22 cellular contexts compared by ENCODE assay signal in genomic region chr2:190655113-190655512, GRCh38. TPM values are rescaled to one million over a fixed set of nuclear protein-coding genes. Genes with fewer than 3 reads are reported as not detected.
A peak's percentile ranks its signal among the peaks of the same experiment; 100 is the strongest.
DNase-seq lines count a peak whose midpoint lies in the region; ATAC-seq, FAIRE-seq and TF ChIP-seq lines count a peak whose summit lies in the region.
"Had no signal": no experiment of that assay in that cellular context is flagged by ENCODE, and none has a peak within 500 bp of the region (broad histone marks: within the 10 kb centered on the region; RNA-seq: fewer than 3 reads in every experiment).

No MANE protein-coding gene starts in this region.

- ATAC-seq in right lobe of liver (peak; percentile 38 to 74 (median 58)), HepG2 (no peak), GM21423 (IDR thresholded peaks at IDR 0.05; ENCODE audit: unreplicated experiment) (no peak)
- ATAC-seq: activated CD4-positive, CD25-positive, alpha-beta regulatory T cell treated with anti-CD3 and anti-CD28 coated beads, Interleukin-2, amount 50 U/mL, for 24 hours had no signal

- H2AFZ ChIP-seq in HepG2 (ENCODE audit: low read length) = no peak overlapping the region

- TF ChIP-seq POLR2A in right lobe of liver (IDR thresholded peaks at IDR 0.05) (no peak), HepG2 (IDR thresholded peaks at IDR 0.05; ENCODE audit: insufficient read depth in 1 of 2, low read depth in 2 of 2, low read length in 2 of 2) (no peak)

- no peaks in the 10 kb centered on the region for H3K9me3 ChIP-seq in right lobe of liver
- H3K9me3 ChIP-seq in HepG2 (ENCODE audit: low read length) = no peaks in the 10 kb centered on the region

- H3K4me1 ChIP-seq in right lobe of liver (peaks cover 0 to 33% (median 6%) of the 10 kb centered on the region in 4 donors), HepG2 (ENCODE audit: insufficient read depth, low read length) (peaks cover 24% of the 10 kb centered on the region)

- CTCF ChIA-PET in HepG2 (lab: Yijun Ruan, JAX; ENCODE audit: low intra/inter-chr PET ratio, low total read pairs) = no interaction called here

- intact Hi-C loops in right lobe of liver (cut with DNase I) (no loop called here), HepG2 (cut with micrococcal nuclease; ENCODE audit: unreplicated experiment) (no loop called here)

- no peaks in the 10 kb centered on the region for H4K20me1 ChIP-seq in HepG2 (ENCODE audit: insufficient read depth, low read length)

- TF ChIP-seq RAD21 in HepG2 (CRISPR knock-in tag; IDR thresholded peaks at IDR 0.05) = no peak

- no peak for TF ChIP-seq CTCF in right lobe of liver (IDR thresholded peaks at IDR 0.05)
- TF ChIP-seq CTCF in HepG2 (CRISPR knock-in tag; IDR thresholded peaks at IDR 0.05) = no peak
- no peak for TF ChIP-seq CTCF in fibroblast of mammary gland (conservative IDR thresholded peaks at IDR 0.05; ENCODE audit: control insufficient read depth, insufficient read depth, low read depth, low read length)

- H3K27me3 ChIP-seq in right lobe of liver = no peaks in the 10 kb centered on the region
- no peaks in the 10 kb centered on the region for H3K27me3 ChIP-seq in HepG2 (ENCODE audit: control insufficient read depth in 1 of 2, insufficient read depth in 2 of 2, low read length in 2 of 2)

- H3K4me3 ChIP-seq in right lobe of liver = no peak overlapping the region
- no peak overlapping the region for H3K4me3 ChIP-seq in HepG2 (replicated peaks in 1 of 3; ENCODE audit: insufficient read depth in 1 of 3, low read depth in 2 of 3, low read length in 3 of 3)
- H3K4me3 ChIP-seq in fibroblast of mammary gland (ENCODE audit: control insufficient read depth, low read depth, low read length) = no peak overlapping the region

- FAIRE-seq in HepG2 (lab: Jason Lieb, UNC) = no peak
- FAIRE-seq: colon, G401.6, GM12891 had no signal

- no peak overlapping the region for H3K27ac ChIP-seq in right lobe of liver
- H3K27ac ChIP-seq in HepG2 (ENCODE audit: extremely low read length, insufficient read depth, low read length) = no peak overlapping the region
- H3K27ac ChIP-seq: epithelial cell of prostate, HL-60 had no signal

- H3K36me3 ChIP-seq in right lobe of liver (no peaks in the 10 kb centered on the region), HepG2 (replicated peaks in 1 of 2; ENCODE audit: control insufficient read depth in 1 of 2, insufficient read depth in 2 of 2, low read length in 2 of 2) (peaks cover 0 to 9% of the 10 kb centered on the region in 2 experiments; a peak in 3 of 5 replicates)

- POLR2A ChIA-PET in HepG2 (lab: Yijun Ruan, JAX) = no interaction called here

- BruUV-seq in HepG2 (replicated peaks; lab: Mats Ljungman, UMichigan) = no TSS peak

- in situ Hi-C loops in HepG2 (cut with HindIII; ENCODE audit: extremely low pct_ligation_motif_present, low pct_unique_long_range_greater_than_20kb) = no loop called here

- DNase-seq in right lobe of liver (no peak), HepG2 (ENCODE audit: low spot score) (no peak), NCI-H2227 treated with DMSO at 0.1 percent for 48 hours (lab: John Stamatoyannopoulos, UW) (peak; percentile 54), fibroblast of mammary gland (ENCODE audit: low read depth) (peak; percentile 28), OCI-M2 (lab: John Stamatoyannopoulos, UW; ENCODE audit: unreplicated experiment) (no peak), AG08395 (ENCODE audit: low spot score) (no peak), SKM-1 (lab: John Stamatoyannopoulos, UW; ENCODE audit: unreplicated experiment) (no peak)
- DNase-seq: ACHN; activated effector memory CD4-positive, alpha-beta T cell treated with Interleukin-2 at 50 U/mL for 16 hours; amygdala; CD4-positive, alpha-beta memory T cell; glutamatergic neuron; KBM-7; nephron progenitor cell; stimulated activated naive CD4-positive, alpha-beta T cell treated with Interleukin-2 at 50 U/mL for 16 hours had no signal

- TF ChIP-seq EP300 in HepG2 (IDR thresholded peaks at IDR 0.05; ENCODE audit: low read depth in 2 of 2, low read length in 2 of 2) (no peak), HepG2 (CRISPR knock-in tag; IDR thresholded peaks at IDR 0.05; ENCODE audit: borderline replicate concordance) (no peak)

- 30% methylated on average over 1 of the region's 1 CpG for WGBS in right lobe of liver (ENCODE audit: insufficient coverage, low coverage, low lambda C conversion rate, missing lambda C conversion rate)
- whole genome bisulfite sequencing in HepG2 (ENCODE audit: low lambda C conversion rate) = 92% methylated on average over 1 of the region's 1 CpG

- H3K9ac ChIP-seq in HepG2 (ENCODE audit: insufficient read depth, low read depth, low read length) = no peak overlapping the region

- H3K79me2 ChIP-seq in HepG2 (ENCODE audit: insufficient read depth, low read length) = peaks cover 80% of the 10 kb centered on the region

- no peak overlapping the region for H3K4me2 ChIP-seq in HepG2 (ENCODE audit: low read depth, low read length)

TF ChIP-seq in HepG2, 621 proteins besides CTCF, POLR2A, EP300 and RAD21 (continues in another document):
- TF ChIP-seq NAIF1 (CRISPR knock-in tag; IDR thresholded peaks at IDR 0.05; ENCODE audit: borderline replicate concordance) = no peak
- TF ChIP-seq NR2F1 (CRISPR knock-in tag; IDR thresholded peaks at IDR 0.05) = no peak
- no peak for TF ChIP-seq KDM6A (CRISPR knock-in tag; IDR thresholded peaks at IDR 0.05; ENCODE audit: low read depth)
- TF ChIP-seq MEIS1 (CRISPR knock-in tag; IDR thresholded peaks at IDR 0.05; ENCODE audit: borderline replicate concordance) = no peak
- no peak for TF ChIP-seq SPEN (CRISPR knock-in tag; IDR thresholded peaks at IDR 0.05; ENCODE audit: low read depth)
- no peak for TF ChIP-seq RBAK (CRISPR knock-in tag; IDR thresholded peaks at IDR 0.05)
- TF ChIP-seq, protein P1, sequence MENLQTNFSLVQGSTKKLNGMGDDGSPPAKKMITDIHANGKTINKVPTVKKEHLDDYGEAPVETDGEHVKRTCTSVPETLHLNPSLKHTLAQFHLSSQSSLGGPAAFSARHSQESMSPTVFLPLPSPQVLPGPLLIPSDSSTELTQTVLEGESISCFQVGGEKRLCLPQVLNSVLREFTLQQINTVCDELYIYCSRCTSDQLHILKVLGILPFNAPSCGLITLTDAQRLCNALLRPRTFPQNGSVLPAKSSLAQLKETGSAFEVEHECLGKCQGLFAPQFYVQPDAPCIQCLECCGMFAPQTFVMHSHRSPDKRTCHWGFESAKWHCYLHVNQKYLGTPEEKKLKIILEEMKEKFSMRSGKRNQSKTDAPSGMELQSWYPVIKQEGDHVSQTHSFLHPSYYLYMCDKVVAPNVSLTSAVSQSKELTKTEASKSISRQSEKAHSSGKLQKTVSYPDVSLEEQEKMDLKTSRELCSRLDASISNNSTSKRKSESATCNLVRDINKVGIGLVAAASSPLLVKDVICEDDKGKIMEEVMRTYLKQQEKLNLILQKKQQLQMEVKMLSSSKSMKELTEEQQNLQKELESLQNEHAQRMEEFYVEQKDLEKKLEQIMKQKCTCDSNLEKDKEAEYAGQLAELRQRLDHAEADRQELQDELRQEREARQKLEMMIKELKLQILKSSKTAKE (CRISPR knock-in tag; IDR thresholded peaks at IDR 0.05; ENCODE audit: borderline replicate concordance) = no peak

RNA-seq across cellular contexts. Expression of gene NAB1, which starts 6.2 kb away (rescaled TPM):
- total RNA-seq in right lobe of liver (10 to 100 TPM; 22.0 to 29.9 (median 23.8) TPM), HepG2 (2016; rRNA removed; fragmentation: Illumina TruSeq; extraction: Trizol) (46.0 and 51.2 TPM in 2 replicates)
- 139 and 176 TPM in 2 replicates for total RNA-seq in HepG2 (2016; cell fraction: cytosol; rRNA removed; fragmentation: Illumina TruSeq; extraction: Trizol; ENCODE audit: low read depth)
- 49.6 and 52.0 TPM in 2 replicates for total RNA-seq in HepG2 (2016; cell fraction: insoluble cytoplasmic fraction; rRNA removed; fragmentation: Illumina TruSeq; extraction: Trizol)
- 123 and 139 TPM in 2 replicates for total RNA-seq in HepG2 (2016; cell fraction: membrane; rRNA removed; fragmentation: Illumina TruSeq; extraction: Trizol)
- total RNA-seq in HepG2 (2016; cell fraction: nucleus; rRNA removed; fragmentation: Illumina TruSeq; extraction: Trizol) = 44.1 and 50.2 TPM in 2 replicates
- polyA plus RNA-seq in HepG2 (2011; rRNA removed) = 19.6 and 24.5 TPM in 2 replicates
- 9.0 and 11.6 TPM in 2 replicates for polyA plus RNA-seq in HepG2 (2011; cell fraction: cytosol; rRNA removed)
- 38.8 and 42.4 TPM in 2 replicates for polyA plus RNA-seq in HepG2 (2011; cell fraction: nucleus; rRNA removed)
- 23.4 and 23.6 TPM in 2 replicates for polyA plus RNA-seq in HepG2 (2012)
- polyA plus RNA-seq in HepG2 (2016; cell fraction: cytosol; fragmentation: Illumina TruSeq; extraction: Trizol; ENCODE audit: low read depth) = 7.2 and 7.4 TPM in 2 replicates
- polyA plus RNA-seq in HepG2 (2016; cell fraction: insoluble cytoplasmic fraction; fragmentation: Illumina TruSeq; extraction: Trizol; ENCODE audit: low read depth) = 43.9 and 45.3 TPM in 2 replicates
- 24.2 and 27.5 TPM in 2 replicates for polyA plus RNA-seq in HepG2 (2016; cell fraction: membrane; fragmentation: Illumina TruSeq; extraction: Trizol; ENCODE audit: low read depth)
- polyA plus RNA-seq in HepG2 (2016; cell fraction: nucleus; fragmentation: Illumina TruSeq; extraction: Trizol; ENCODE audit: insufficient read depth, low read depth) = 72.5 and 83.7 TPM in 2 replicates
- polyA minus RNA-seq in HepG2 (2011; rRNA and poly(A)+ RNA removed; ENCODE audit: low replicate concordance) = 18.6 and 50.1 TPM in 2 replicates
- polyA minus RNA-seq in HepG2 (2011; cell fraction: cytosol; rRNA and poly(A)+ RNA removed) = 28.5 and 29.1 TPM in 2 replicates
- polyA minus RNA-seq in HepG2 (2011; cell fraction: nucleus; rRNA and poly(A)+ RNA removed) = 33.7 and 45.5 TPM in 2 replicates

Comparison
In these comparisons a context has a peak if more than half of its experiments do, and no peak if none do; other contexts are left out.
1. ATAC-seq: peak in right lobe of liver (4 of 4); none in HepG2 (single experiment) and GM21423 (single experiment).
2. DNase-seq: peak in NCI-H2227 treated with DMSO at 0.1 percent for 48 hours (single experiment) and fibroblast of mammary gland (single experiment); none in right lobe of liver (0 of 3), HepG2 (single experiment), OCI-M2 (single experiment), AG08395 (single experiment) and SKM-1 (single experiment).